ENCODE assay signal across 20 cellular contexts in genomic region chr6:61977951-61978350, GRCh38.
"Had no signal": no experiment of that assay in that cellular context is flagged by ENCODE, and none has a peak within 500 bp of the region (broad histone marks: within the 10 kb centered on the region; RNA-seq: fewer than 3 reads in every experiment).

No MANE protein-coding gene starts in this region.

- DNase-seq: activated B cell treated with CpG ODN at 0.5 μM for 24 hours; activated CD4-positive, alpha-beta T cell treated with anti-CD3 and anti-CD28 coated beads for 36 hours; activated CD4-positive, alpha-beta T cell treated with anti-CD3 and anti-CD28 coated beads, Interleukin-2, amount 50 U/mL, for 4 hours; activated CD8-positive, alpha-beta memory T cell treated with anti-CD3 and anti-CD28 coated beads, Interleukin-2, amount 50 U/mL, for 48 hours; activated naive CD4-positive, alpha-beta T cell treated with anti-CD3 and anti-CD28 coated beads for 36 hours; activated naive CD8-positive, alpha-beta T cell treated with anti-CD3 and anti-CD28 coated beads, Interleukin-2, amount 10 ng/mL, durations not matched to agents 7 days and 5 days; activated T-cell treated with anti-CD3 and anti-CD28 coated beads, Interleukin-2, amount 50 U/mL, for 4 hours; amniotic stem cell; colonic mucosa; dorsolateral prefrontal cortex; effector memory CD8-positive, alpha-beta T cell; glutamatergic neuron; immature natural killer cell; left lung; naive thymus-derived CD4-positive, alpha-beta T cell; occipital lobe; right lobe of liver; stimulated activated CD4-positive, alpha-beta T cell treated with anti-CD3 and anti-CD28 coated beads, Interleukin-2, amount 100 ng/mL, for 24 hours; stimulated activated naive CD8-positive, alpha-beta T cell treated with anti-CD3 and anti-CD28 coated beads, Interleukin-15, amount 100 ng/mL, for 72 hours; tibial artery had no signal
